Comparison of ENCODE assay signal across 10 cellular contexts in the genomic region with DNA sequence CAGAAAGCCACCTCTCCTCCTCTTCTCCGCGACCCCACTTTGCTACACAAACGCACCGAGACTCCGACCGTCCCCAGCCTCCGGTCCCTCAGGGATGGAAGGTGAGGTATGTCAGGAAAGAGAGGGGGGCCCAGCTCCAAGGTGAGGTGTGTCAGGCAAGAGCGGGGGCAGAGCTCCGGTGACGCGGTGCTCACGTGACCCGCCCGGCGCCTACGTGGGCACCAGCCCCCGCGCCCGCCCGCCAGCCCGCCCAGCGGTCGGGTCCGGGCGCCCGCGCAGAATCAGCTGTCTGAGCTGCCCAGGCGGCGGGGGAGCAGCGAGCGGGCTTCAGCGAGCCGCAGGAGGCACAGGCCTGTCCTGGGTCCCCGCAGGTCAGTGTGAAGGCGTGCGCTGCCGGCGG. TPM values are rescaled to one million over a fixed set of nuclear protein-coding genes. Genes with fewer than 3 reads are reported as not detected.
A peak's percentile ranks its signal among the peaks of the same experiment; 100 is the strongest.
DNase-seq lines count a peak whose midpoint lies in the region; ATAC-seq and TF ChIP-seq lines count a peak whose summit lies in the region.
"Not testable (repeated sequence)": the region's sequence is repeated elsewhere in the genome, so short reads cannot be mapped to it uniquely, and the experiment has no call there.
"Had no signal": no experiment of that assay in that cellular context is flagged by ENCODE, and none has a peak within 500 bp of the region (broad histone marks: within the 10 kb centered on the region; RNA-seq: fewer than 3 reads in every experiment).

TCEAL2 (plus strand) TSS at position 244 of the 400 bp plus-strand sequence. CDS start 1,152 bp downstream, outside the sequence.

- H3K4me3 ChIP-seq in AG04449 (ENCODE audit: low read depth, low read length), result peak within 1 kb of the TSS; percentile 32
- peak within 1 kb of the TSS; percentile 63 for H3K4me3 ChIP-seq in MM.1S (ENCODE audit: low read length)
- peak within 1 kb of the TSS in 1 of 2 experiments; percentile 45; a peak in 2 of 4 replicates for H3K4me3 ChIP-seq in SK-N-SH (ENCODE audit: low read depth in 2 of 2, low read length in 1 of 2)
- peak within 1 kb of the TSS; percentile 39 for H3K4me3 ChIP-seq in ectodermal cell (ENCODE audit: insufficient read depth, low read depth, low read length)

- TF ChIP-seq CTCF in AG04449 (IDR thresholded peaks at IDR 0.05; ENCODE audit: insufficient read depth, low read length, missing control alignments); MM.1S (IDR thresholded peaks at IDR 0.05; ENCODE audit: low read length); SK-N-SH (IDR thresholded peaks at IDR 0.05): not testable (repeated sequence)

- not testable (repeated sequence) for H3K9me2 ChIP-seq in MM.1S (replicated peaks; ENCODE audit: insufficient read depth, low read length); SK-N-SH

- H3F3A ChIP-seq in MM.1S (ENCODE audit: insufficient read depth, low read length); SK-N-SH (replicated peaks; ENCODE audit: insufficient read depth): not testable (repeated sequence)

- not testable (repeated sequence) for TF ChIP-seq EP300 in SK-N-SH (IDR thresholded peaks at IDR 0.05; ENCODE audit: borderline replicate concordance in 1 of 2, low read depth in 1 of 2, low read length in 1 of 2)

- H3K9me3 ChIP-seq in MM.1S (replicated peaks; ENCODE audit: insufficient read depth, low read length); SK-N-SH; ectodermal cell (ENCODE audit: control insufficient read depth, low read length): not testable (repeated sequence)

- H3K4me2 ChIP-seq in MM.1S (ENCODE audit: low read depth, low read length), result peak within 1 kb of the TSS; percentile 41; the same call in 1 of the 2 replicates
- not testable (repeated sequence) for H3K4me2 ChIP-seq in SK-N-SH

- H2AFZ ChIP-seq in MM.1S (ENCODE audit: low read length), result peak within 1 kb of the TSS; percentile 78
- not testable (repeated sequence) for H2AFZ ChIP-seq in SK-N-SH (ENCODE audit: low read depth)

- ATAC-seq in stimulated activated naive CD8-positive, alpha-beta T cell treated with anti-CD3 and anti-CD28 coated beads, Interleukin-15, Interleukin-2, amounts not matched to agents 100 U/mL and 50 U/mL, for 24 hours, result not testable (repeated sequence)

- not testable (repeated sequence) for H3K36me3 ChIP-seq in MM.1S (replicated peaks; ENCODE audit: insufficient read depth, low read length); SK-N-SH (replicated peaks in 1 of 2; ENCODE audit: control insufficient read depth in 1 of 2, insufficient read depth in 2 of 2, low read length in 1 of 2); ectodermal cell (ENCODE audit: control insufficient read depth, insufficient read depth, low read length)

- WGBS in SK-N-SH (ENCODE audit: low lambda C conversion rate), result 0% methylated on average over 7 of the region's 38 CpGs
- WGBS in ectodermal cell, 2 experiments, result 0 to 1% methylated on average over 19 to 24 of the region's 38 CpGs

- not testable (repeated sequence) for DNase-seq in AG04449 (ENCODE audit: low read depth, low spot score); MM.1S
- DNase-seq in SK-N-SH (peak; percentile 52), iPS-NIHi11 (ENCODE audit: low spot score) (peak; percentile 40), occipital lobe (lab: John Stamatoyannopoulos, UW) (peak; percentile 22)
- DNase-seq in activated naive CD4-positive, alpha-beta T cell treated with Interleukin-2 at 50 U/mL for 16 hours, result peak; percentile 2
- peak; percentile 2 for DNase-seq in stimulated activated naive CD8-positive, alpha-beta T cell treated with anti-CD3 and anti-CD28 coated beads, Interleukin-15, Interleukin-2, amounts not matched to agents 100 U/mL and 50 U/mL, for 24 hours

- H3K27me3 ChIP-seq in MM.1S (replicated peaks; ENCODE audit: insufficient read depth, low read length), result not testable (repeated sequence)
- H3K27me3 ChIP-seq in SK-N-SH (ENCODE audit: insufficient read depth) (peaks cover 15% of the 10 kb centered on the region; the same call in 1 of the 2 replicates), ectodermal cell (ENCODE audit: control insufficient read depth, insufficient read depth, low read length, poor library complexity, severe bottlenecking) (peaks cover 21% of the 10 kb centered on the region)

- H3K79me2 ChIP-seq in MM.1S (ENCODE audit: low read length); SK-N-SH (ENCODE audit: insufficient read depth): not testable (repeated sequence)

- H3K27ac ChIP-seq in MM.1S (ENCODE audit: low read length); SK-N-SH (ENCODE audit: low read depth in 2 of 2, low read length in 1 of 2); ectodermal cell (ENCODE audit: insufficient read depth, low read depth, low read length, poor library complexity, severe bottlenecking): not testable (repeated sequence)

- H3K4me1 ChIP-seq in MM.1S (ENCODE audit: low read length); SK-N-SH (ENCODE audit: control insufficient read depth in 1 of 2, insufficient read depth in 2 of 2, low read depth in 1 of 2, low read length in 1 of 2); ectodermal cell (ENCODE audit: control insufficient read depth, insufficient read depth, low read length): not testable (repeated sequence)

- POLR2A ChIA-PET in AG04449 (lab: Yijun Ruan, JAX); SK-N-SH (lab: Yijun Ruan, JAX): not testable (repeated sequence)

- not testable (repeated sequence) for TF ChIP-seq RAD21 in SK-N-SH (IDR thresholded peaks at IDR 0.05; ENCODE audit: low read length)

- H4K20me1 ChIP-seq in MM.1S (ENCODE audit: insufficient read depth, low read length); SK-N-SH (ENCODE audit: insufficient read depth): not testable (repeated sequence)

- CTCF ChIA-PET in AG04449 (lab: Yijun Ruan, JAX); SK-N-SH (lab: Yijun Ruan, JAX): not testable (repeated sequence)

- not testable (repeated sequence) for H3K9ac ChIP-seq in MM.1S (ENCODE audit: low read length); SK-N-SH

TF ChIP-seq in SK-N-SH, 30 proteins besides CTCF, POLR2A, EP300 and RAD21:
- TF ChIP-seq, protein P1, sequence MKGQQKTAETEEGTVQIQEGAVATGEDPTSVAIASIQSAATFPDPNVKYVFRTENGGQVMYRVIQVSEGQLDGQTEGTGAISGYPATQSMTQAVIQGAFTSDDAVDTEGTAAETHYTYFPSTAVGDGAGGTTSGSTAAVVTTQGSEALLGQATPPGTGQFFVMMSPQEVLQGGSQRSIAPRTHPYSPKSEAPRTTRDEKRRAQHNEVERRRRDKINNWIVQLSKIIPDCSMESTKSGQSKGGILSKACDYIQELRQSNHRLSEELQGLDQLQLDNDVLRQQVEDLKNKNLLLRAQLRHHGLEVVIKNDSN (IDR thresholded peaks at IDR 0.05; ENCODE audit: borderline replicate concordance, low read depth), result peak; percentile 57; the same call in 1 of the 2 replicates

RNA-seq across cellular contexts. Expression of gene TCEAL2, which starts in this region (rescaled TPM):
- 0.12 and 0.23 TPM in 2 replicates for polyA plus RNA-seq in SK-N-SH (2012; rRNA removed)
- polyA plus RNA-seq in SK-N-SH (2012; cell fraction: cytosol; rRNA removed), result 0.21 and 0.22 TPM in 2 replicates
- not detected in 2 replicates for polyA plus RNA-seq in SK-N-SH (2012; cell fraction: nucleus; rRNA removed)
- polyA plus RNA-seq in ectodermal cell (2013, experiment 1 of 4), result 18.4 TPM
- polyA plus RNA-seq in ectodermal cell (2013, experiment 2 of 4), result 17.2 TPM
- polyA plus RNA-seq in ectodermal cell (2013, experiment 3 of 4), result 11.4 TPM
- 13.5 TPM for polyA plus RNA-seq in ectodermal cell (2013, experiment 4 of 4)
- total RNA-seq in occipital lobe, result 18.7 TPM
- total RNA-seq: A172, SJSA1 had no signal

Comparison
In these comparisons a context has a peak if more than half of its experiments do, and no peak if none do; other contexts are left out.
1. Peak in DNase-seq in SK-N-SH; RNA of the gene not detected or under 1 TPM.